ENCODE assay signal across 9 cellular contexts in the genomic region with DNA sequence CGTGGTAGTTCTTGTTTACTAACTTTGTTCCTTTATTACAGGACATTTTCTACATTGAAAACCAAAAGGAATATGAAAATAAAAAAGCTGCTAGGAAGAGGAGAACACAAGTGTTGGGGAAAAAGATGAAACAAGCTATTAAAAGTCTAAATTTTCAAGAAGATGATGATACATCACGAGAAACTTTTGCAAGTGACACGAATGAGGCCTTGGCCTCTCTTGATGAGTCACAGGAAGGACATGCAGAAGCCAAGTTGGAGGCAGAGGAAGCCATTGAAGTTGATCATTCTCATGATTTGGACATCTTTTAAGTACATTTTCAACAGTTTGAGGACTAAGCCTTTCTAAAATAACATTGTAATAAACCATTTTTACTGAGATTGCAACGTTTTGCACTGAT. TPM values are rescaled to one million over a fixed set of nuclear protein-coding genes. Genes with fewer than 3 reads are reported as not detected.
DNase-seq lines count a peak whose midpoint lies in the region; ATAC-seq and TF ChIP-seq lines count a peak whose summit lies in the region.
"Had no signal": no experiment of that assay in that cellular context is flagged by ENCODE, and none has a peak within 500 bp of the region (broad histone marks: within the 10 kb centered on the region; RNA-seq: fewer than 3 reads in every experiment).

No MANE protein-coding gene starts in this region.

- ATAC-seq in activated naive CD8-positive, alpha-beta T cell treated with anti-CD3 and anti-CD28 coated beads, Interleukin-2, amount 50 U/mL, for 24 hours: peak; percentile 66

- no peak for TF ChIP-seq CTCF in CD14-positive monocyte (IDR thresholded peaks at IDR 0.05)

- no peaks in the 10 kb centered on the region for H3K27me3 ChIP-seq in MG63

- no peak overlapping the region for H3K4me3 ChIP-seq in MG63

- H3K27ac Mint-ChIP-seq in CD14-positive monocyte: peak overlapping the region in 6 of 7 donors; percentile 26 to 80 (median 60)
- peak overlapping the region; percentile 78 for H3K27ac Mint-ChIP-seq in activated naive CD8-positive, alpha-beta T cell treated with anti-CD3 and anti-CD28 coated beads, Interleukin-2, amount 50 U/mL, for 24 hours

- H3K9me3 ChIP-seq in MG63: no peaks in the 10 kb centered on the region

- H3K36me3 Mint-ChIP-seq in CD14-positive monocyte: peaks cover 31 to 65% of the 10 kb centered on the region in 2 donors
- peaks cover 27% of the 10 kb centered on the region for H3K36me3 Mint-ChIP-seq in activated naive CD8-positive, alpha-beta T cell treated with anti-CD3 and anti-CD28 coated beads, Interleukin-2, amount 50 U/mL, for 24 hours (ENCODE audit: low read depth)

- DNase-seq in CD14-positive monocyte (ENCODE audit: low spot score) (no peak), MG63 (peak; percentile 58), kidney glomerular epithelial cell (lab: John Stamatoyannopoulos, UW) (peak; percentile 44), NCI-H2029 (lab: John Stamatoyannopoulos, UW) (no peak), ureter (ENCODE audit: low spot score) (no peak), NCI-H1048 (lab: John Stamatoyannopoulos, UW) (no peak), HPDE6-E6E7 (ENCODE audit: extremely low spot score) (no peak)
- no peak for DNase-seq in activated naive CD8-positive, alpha-beta T cell treated with anti-CD3 and anti-CD28 coated beads, Interleukin-2, amount 50 U/mL, for 24 hours
- DNase-seq: effector CD4-positive, alpha-beta T cell had no signal

- H3K27me3 Mint-ChIP-seq in CD14-positive monocyte (ENCODE audit: low read depth in 3 of 3): peaks cover 0 to 2% (median 0%) of the 10 kb centered on the region in 3 donors
- no peaks in the 10 kb centered on the region for H3K27me3 Mint-ChIP-seq in activated naive CD8-positive, alpha-beta T cell treated with anti-CD3 and anti-CD28 coated beads, Interleukin-2, amount 50 U/mL, for 24 hours

- H3K4me1 Mint-ChIP-seq in CD14-positive monocyte: peaks cover 7% of the 10 kb centered on the region
- H3K4me1 Mint-ChIP-seq in activated naive CD8-positive, alpha-beta T cell treated with anti-CD3 and anti-CD28 coated beads, Interleukin-2, amount 50 U/mL, for 24 hours: peaks cover 9% of the 10 kb centered on the region

- peaks cover 46% of the 10 kb centered on the region for H3K36me3 ChIP-seq in MG63

- intact Hi-C loops in CD14-positive monocyte (cut with micrococcal nuclease): no loop called here

- no peaks in the 10 kb centered on the region for H3K9me3 Mint-ChIP-seq in CD14-positive monocyte
- no peaks in the 10 kb centered on the region for H3K9me3 Mint-ChIP-seq in activated naive CD8-positive, alpha-beta T cell treated with anti-CD3 and anti-CD28 coated beads, Interleukin-2, amount 50 U/mL, for 24 hours

- H3K4me3 Mint-ChIP-seq in CD14-positive monocyte: no peak overlapping the region
- H3K4me3 Mint-ChIP-seq in activated naive CD8-positive, alpha-beta T cell treated with anti-CD3 and anti-CD28 coated beads, Interleukin-2, amount 50 U/mL, for 24 hours: no peak overlapping the region

RNA-seq across cellular contexts. Expression of a gene that starts 23.8 kb away (rescaled TPM):
- 10 to 100 TPM; 19.3 to 37.6 TPM for polyA plus RNA-seq in CD14-positive monocyte
- total RNA-seq in MG63 (2014; rRNA removed; shearing (Covaris generic); ENCODE audit: low replicate concordance): 65.1 and 90.6 TPM in 2 replicates
- total RNA-seq in ureter: 31.1 TPM

RNA-seq across cellular contexts. Expression of a gene that starts 29.5 kb away (rescaled TPM):
- polyA plus RNA-seq in CD14-positive monocyte: under 1 TPM; 0.59 to 0.67 TPM
- total RNA-seq in MG63 (2014; rRNA removed; shearing (Covaris generic); ENCODE audit: low replicate concordance): 103 and 107 TPM in 2 replicates
- total RNA-seq in ureter: 78.5 TPM

Comparison
In these comparisons a context has a peak if more than half of its experiments do, and no peak if none do; other contexts are left out.
1. DNase-seq: peak in MG63 (single experiment) and kidney glomerular epithelial cell (single experiment); none in CD14-positive monocyte (single experiment), activated naive CD8-positive, alpha-beta T cell treated with anti-CD3 and anti-CD28 coated beads, Interleukin-2, amount 50 U/mL, for 24 hours (single experiment), NCI-H2029 (single experiment), ureter (single experiment), NCI-H1048 (single experiment) and HPDE6-E6E7 (single experiment).